Comparison of ENCODE assay signal across 8 cellular contexts in genomic region chr17:8122391-8122922, GRCh38. TPM values are rescaled to one million over a fixed set of nuclear protein-coding genes. Genes with fewer than 3 reads are reported as not detected.
DNase-seq lines count a peak whose midpoint lies in the region; ATAC-seq and TF ChIP-seq lines count a peak whose summit lies in the region.

No MANE protein-coding gene starts in this region.

- H3K4me1 ChIP-seq in OCI-LY1 (ENCODE audit: insufficient read depth, low read length, severe bottlenecking) = peaks cover 70% of the 10 kb centered on the region
- H3K4me1 ChIP-seq in colonic mucosa = peaks cover 53% of the 10 kb centered on the region
- H3K4me1 ChIP-seq in naive thymus-derived CD4-positive, alpha-beta T cell (ENCODE audit: control insufficient read depth in 2 of 2, insufficient read depth in 2 of 2, low read length in 2 of 2) = peaks cover 63% of the 10 kb centered on the region in 2 donors

- H3K9me3 Mint-ChIP-seq in naive thymus-derived CD4-positive, alpha-beta T cell = peaks cover 0 to 46% (median 0%) of the 10 kb centered on the region in 11 donors

- peak overlapping the region; percentile 88 for H3K4me2 ChIP-seq in OCI-LY1 (ENCODE audit: low read length)

- H3K27ac Mint-ChIP-seq in naive thymus-derived CD4-positive, alpha-beta T cell = peak overlapping the region in 4 of 9 donors; percentile 18 to 72 (median 34)

- H2AFZ ChIP-seq in OCI-LY1 (ENCODE audit: low read length) = no peak overlapping the region

- H3K4me3 Mint-ChIP-seq in naive thymus-derived CD4-positive, alpha-beta T cell = peak overlapping the region; percentile 84 to 99 (median 91)

- H3K36me3 ChIP-seq in OCI-LY1 (ENCODE audit: insufficient read depth, low read length) = no peaks in the 10 kb centered on the region
- no peaks in the 10 kb centered on the region for H3K36me3 ChIP-seq in colonic mucosa
- no peaks in the 10 kb centered on the region for H3K36me3 ChIP-seq in naive thymus-derived CD4-positive, alpha-beta T cell (ENCODE audit: control insufficient read depth in 2 of 3, insufficient read depth in 3 of 3, low read length in 3 of 3)

- H3K9me3 ChIP-seq in OCI-LY1 (ENCODE audit: low read length) (no peaks in the 10 kb centered on the region), colonic mucosa (no peaks in the 10 kb centered on the region)
- no peaks in the 10 kb centered on the region for H3K9me3 ChIP-seq in naive thymus-derived CD4-positive, alpha-beta T cell (ENCODE audit: control insufficient read depth in 2 of 3, low read length in 3 of 3)

- peaks cover 60 to 84% (median 77%) of the 10 kb centered on the region in 7 donors for H3K4me1 Mint-ChIP-seq in naive thymus-derived CD4-positive, alpha-beta T cell

- peaks cover 0 to 9% (median 0%) of the 10 kb centered on the region in 5 donors for H3K36me3 Mint-ChIP-seq in naive thymus-derived CD4-positive, alpha-beta T cell

- H3K27me3 ChIP-seq in OCI-LY1 (ENCODE audit: insufficient read depth, low read length) (peaks cover 11% of the 10 kb centered on the region), colonic mucosa (peaks cover 49% of the 10 kb centered on the region)
- peaks cover 0 to 3% of the 10 kb centered on the region in 2 donors for H3K27me3 ChIP-seq in naive thymus-derived CD4-positive, alpha-beta T cell (ENCODE audit: control insufficient read depth in 2 of 2, insufficient read depth in 2 of 2, low read length in 2 of 2)

- H3K79me2 ChIP-seq in OCI-LY1 (ENCODE audit: insufficient read depth, low read length) = no peaks in the 10 kb centered on the region

- peak overlapping the region; percentile 98 for H3K4me3 ChIP-seq in OCI-LY1 (ENCODE audit: low read depth, low read length, poor library complexity, severe bottlenecking)
- peak overlapping the region; percentile 50 for H3K4me3 ChIP-seq in colonic mucosa
- H3K4me3 ChIP-seq in naive thymus-derived CD4-positive, alpha-beta T cell (ENCODE audit: low read length) = peak overlapping the region; percentile 96

- TF ChIP-seq CTCF in OCI-LY1 (IDR thresholded peaks at IDR 0.05; ENCODE audit: low read length) (no peak), colonic mucosa (IDR thresholded peaks at IDR 0.05) (no peak)

- ATAC-seq in naive thymus-derived CD4-positive, alpha-beta T cell = no peak
- no peak for ATAC-seq in HG03039 (IDR thresholded peaks at IDR 0.05; ENCODE audit: unreplicated experiment)
- ATAC-seq in GM21737 (IDR thresholded peaks at IDR 0.05; ENCODE audit: unreplicated experiment) = no peak
- no peak for ATAC-seq in GM21786 (IDR thresholded peaks at IDR 0.05; ENCODE audit: unreplicated experiment)

- CTCF ChIA-PET in naive thymus-derived CD4-positive, alpha-beta T cell (lab: Charles Lee) = interaction anchor here (0.6 to 2.2 kb wide), 4 partner anchors 9 to 66 kb away, joined by 3 to 6 read pairs (median 3); no protein-coding TSS in a partner anchor

- POLR2A ChIA-PET in naive thymus-derived CD4-positive, alpha-beta T cell (lab: Charles Lee) = interaction anchor here (0.6 to 3.9 kb wide), 10 partner anchors 10 to 176 kb away, joined by 3 to 30 read pairs (median 4); partner anchors contain the start of gene BORCS6

- H3K27me3 Mint-ChIP-seq in naive thymus-derived CD4-positive, alpha-beta T cell = peaks cover 0 to 67% (median 30%) of the 10 kb centered on the region in 5 donors

- H3K27ac ChIP-seq in OCI-LY1 (ENCODE audit: low read depth, low read length, poor library complexity, severe bottlenecking) (no peak overlapping the region), colonic mucosa (no peak overlapping the region)
- H3K27ac ChIP-seq in naive thymus-derived CD4-positive, alpha-beta T cell (ENCODE audit: low read depth, low read length) = no peak overlapping the region

- in situ Hi-C loops in G401 (cut with HindIII; ENCODE audit: low sequenced_read_pairs) = loop anchor here (5.0 kb wide), 1 partner anchor 65 kb away; no protein-coding TSS in a partner anchor

- H4K20me1 ChIP-seq in OCI-LY1 (ENCODE audit: insufficient read depth, low read length) = no peaks in the 10 kb centered on the region

- intact Hi-C loops in colonic mucosa (cut with DNase I) = no loop called here
- intact Hi-C loops in naive thymus-derived CD4-positive, alpha-beta T cell (cut with micrococcal nuclease) = no loop called here

- H3K9ac ChIP-seq in OCI-LY1 (ENCODE audit: low read length) (peak overlapping the region; percentile 35; the same call in 1 of the 2 replicates), colonic mucosa (ENCODE audit: low read depth in 2 of 2, low read length in 2 of 2) (peak overlapping the region; percentile 16 to 24)

- no peaks in the 10 kb centered on the region for H3K9me2 ChIP-seq in OCI-LY1 (ENCODE audit: low read depth, low read length)

- peak; percentile 55 for DNase-seq in G401 (ENCODE audit: low spot score)
- DNase-seq in colonic mucosa = peak; percentile 44
- peak in 1 of 9 donors; percentile 18 for DNase-seq in naive thymus-derived CD4-positive, alpha-beta T cell
- DNase-seq in T-helper 9 cell = no peak

- H3F3A ChIP-seq in OCI-LY1 (ENCODE audit: insufficient read depth, low read length) = peaks cover 12% of the 10 kb centered on the region

RNA-seq across cellular contexts. Expression of gene HES7, which starts 1.4 kb away (rescaled TPM):
- total RNA-seq in G401 (2014; rRNA removed; shearing (Covaris generic)) = 1.1 and 3.9 TPM in 2 replicates
- not detected for total RNA-seq in colonic mucosa
- total RNA-seq in naive thymus-derived CD4-positive, alpha-beta T cell = under 1 TPM; 0.22 to 0.98 (median 0.41) TPM
- not detected for polyA plus RNA-seq in naive thymus-derived CD4-positive, alpha-beta T cell

RNA-seq across cellular contexts. Expression of gene ALOXE3, which starts 4.1 kb away (rescaled TPM):
- 0.85 TPM in 1 of 2 replicates, not detected in the other for total RNA-seq in G401 (2014; rRNA removed; shearing (Covaris generic))
- total RNA-seq in colonic mucosa = not detected
- 1 to 10 TPM in 1 of 5 experiments, under 1 TPM in 3, not detected in 1; 0.22 to 1.6 (median 0.75) TPM for total RNA-seq in naive thymus-derived CD4-positive, alpha-beta T cell
- polyA plus RNA-seq in naive thymus-derived CD4-positive, alpha-beta T cell = 1 to 10 TPM in 1 of 2 donors, under 1 TPM in 1; 0.11 to 1.6 TPM

RNA-seq across cellular contexts. Expression of gene PER1, which starts 29.7 kb away (rescaled TPM):
- 29.0 and 34.0 TPM in 2 replicates for total RNA-seq in G401 (2014; rRNA removed; shearing (Covaris generic))
- total RNA-seq in colonic mucosa = 10 to 100 TPM; 19.7 to 43.6 TPM
- total RNA-seq in naive thymus-derived CD4-positive, alpha-beta T cell = 1,000 to 10,000 TPM in 2 of 5 experiments, 10 to 100 TPM in 3; 40.1 to 1,786 (median 95.0) TPM
- polyA plus RNA-seq in naive thymus-derived CD4-positive, alpha-beta T cell = 10 to 100 TPM in 1 of 2 donors, 1 to 10 TPM in 1; 7.9 to 12.1 TPM

RNA-seq across cellular contexts. Expression of gene ALOX12B, which starts 34.9 kb away (rescaled TPM):
- total RNA-seq in G401 (2014; rRNA removed; shearing (Covaris generic)) = not detected in 2 replicates
- total RNA-seq in colonic mucosa = under 1 TPM; 0.48 to 0.69 TPM
- 1 to 10 TPM in 2 of 5 experiments, under 1 TPM in 3; 0.44 to 1.1 (median 0.94) TPM for total RNA-seq in naive thymus-derived CD4-positive, alpha-beta T cell
- 1 to 10 TPM in 1 of 2 donors, under 1 TPM in 1; 0.78 to 1.0 TPM for polyA plus RNA-seq in naive thymus-derived CD4-positive, alpha-beta T cell

RNA-seq across cellular contexts. Expression of gene VAMP2, which starts 40.3 kb away (rescaled TPM):
- total RNA-seq in G401 (2014; rRNA removed; shearing (Covaris generic)) = 1.0 and 1.4 TPM in 2 replicates
- total RNA-seq in colonic mucosa = 10 to 100 TPM; 34.0 to 38.8 TPM
- total RNA-seq in naive thymus-derived CD4-positive, alpha-beta T cell = 100 to 1,000 TPM in 4 of 5 experiments, 10 to 100 TPM in 1; 87.1 to 256 (median 210) TPM
- 10 to 100 TPM; 75.0 to 75.1 TPM for polyA plus RNA-seq in naive thymus-derived CD4-positive, alpha-beta T cell
